In the genomic region with DNA sequence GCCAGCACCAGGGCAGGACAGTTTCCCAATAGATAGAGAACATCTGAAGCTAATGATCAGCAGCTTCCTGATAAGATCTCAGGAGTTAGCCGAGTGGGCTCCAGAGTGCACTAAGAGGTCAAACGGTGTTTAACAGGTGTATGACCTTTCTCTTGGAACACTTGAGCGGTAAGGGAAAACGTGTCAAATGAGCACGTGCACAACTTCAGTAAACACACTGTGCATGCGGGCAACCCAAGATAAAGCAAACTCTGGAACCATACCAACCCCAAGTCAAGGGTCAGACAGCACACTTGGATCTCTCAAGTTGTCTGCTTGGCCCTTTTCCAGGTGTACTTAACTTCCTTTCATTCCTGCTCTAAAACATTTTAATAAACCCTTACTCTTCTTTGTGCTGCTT, we compare ENCODE assay signal across 16 cellular contexts.
DNase-seq lines count a peak whose midpoint lies in the region.
"Had no signal": no experiment of that assay in that cellular context is flagged by ENCODE, and none has a peak within 500 bp of the region (broad histone marks: within the 10 kb centered on the region; RNA-seq: fewer than 3 reads in every experiment).

No MANE protein-coding gene starts in this region.

- H3K27ac ChIP-seq in SJCRH30: no peak overlapping the region
- H3K27ac ChIP-seq: BLaER1 had no signal

- H3K36me3 ChIP-seq in SJCRH30: no peaks in the 10 kb centered on the region
- H3K36me3 ChIP-seq: BLaER1 had no signal

- no peaks in the 10 kb centered on the region for H3K27me3 ChIP-seq in SJCRH30
- H3K27me3 ChIP-seq: BLaER1 had no signal

- H3K4me3 ChIP-seq in SJCRH30: no peak overlapping the region
- H3K4me3 ChIP-seq: BLaER1, GM23338 had no signal

- DNase-seq in DMS53 (lab: John Stamatoyannopoulos, UW): peak; percentile 29
- DNase-seq in DMS53 treated with DMSO at 0.1 percent for 48 hours (lab: John Stamatoyannopoulos, UW; ENCODE audit: unreplicated experiment): no peak
- peak; percentile 60 for DNase-seq in NCI-H2029 treated with DMSO at 0.1 percent for 48 hours (lab: John Stamatoyannopoulos, UW)
- peak; percentile 73 for DNase-seq in RPMI8226
- no peak for DNase-seq in anterior cingulate cortex (lab: John Stamatoyannopoulos, UW)
- no peak for DNase-seq in SJCRH30
- DNase-seq in NCI-H2107 (lab: John Stamatoyannopoulos, UW): no peak
- DNase-seq: 8988T; AML-193; Caco-2; CD8-positive, alpha-beta memory T cell; DMS79 treated with DMSO at 0.1 percent for 48 hours; EL; H7 had no signal

- H3K9me3 ChIP-seq in SJCRH30 (replicated peaks): no peaks in the 10 kb centered on the region
- H3K9me3 ChIP-seq: BLaER1, Caco-2 had no signal

- H3K4me1 ChIP-seq in SJCRH30: no peaks in the 10 kb centered on the region
- H3K4me1 ChIP-seq: BLaER1, Caco-2 had no signal

Comparison
In these comparisons a context has a peak if more than half of its experiments do, and no peak if none do; other contexts are left out.
1. DNase-seq: peak in DMS53 (single experiment), NCI-H2029 treated with DMSO at 0.1 percent for 48 hours (single experiment) and RPMI8226 (single experiment); none in DMS53 treated with DMSO at 0.1 percent for 48 hours (single experiment), anterior cingulate cortex (0 of 58), SJCRH30 (0 of 2) and NCI-H2107 (single experiment).